ENCODE assay signal across 1 cellular context in genomic region chr2:113603467-113604084, GRCh38.
TF ChIP-seq lines count a peak whose summit lies in the region.
"Not testable (repeated sequence)": the region's sequence is repeated elsewhere in the genome, so short reads cannot be mapped to it uniquely, and the experiment has no call there.

No MANE protein-coding gene starts in this region.

TF ChIP-seq in HepG2, 621 proteins besides CTCF, POLR2A, EP300 and RAD21 (continued from another document and continues in another):
- peak; percentile 50; the same call in 1 of the 2 replicates for TF ChIP-seq PRDM15 (CRISPR knock-in tag; IDR thresholded peaks at IDR 0.05)
- TF ChIP-seq ZNF788 (CRISPR knock-in tag; IDR thresholded peaks at IDR 0.05; ENCODE audit: borderline replicate concordance): peak; percentile 6; the same call in 1 of the 2 replicates
- peak; percentile 30; the same call in 1 of the 2 replicates for TF ChIP-seq ZNF292 (CRISPR knock-in tag; IDR thresholded peaks at IDR 0.05; ENCODE audit: borderline replicate concordance, low read depth)
- TF ChIP-seq TMF1 (CRISPR knock-in tag; IDR thresholded peaks at IDR 0.05; ENCODE audit: low read depth): peak; percentile 92
- TF ChIP-seq ZBTB14 (CRISPR knock-in tag; IDR thresholded peaks at IDR 0.05): peak; percentile 65; the same call in 1 of the 2 replicates
- peak; percentile 96 for TF ChIP-seq RBFOX2 (IDR thresholded peaks at IDR 0.05; ENCODE audit: low read depth, low read length)
- peak; percentile 61; the same call in 1 of the 2 replicates for TF ChIP-seq TSC22D2 (CRISPR knock-in tag; IDR thresholded peaks at IDR 0.05; ENCODE audit: borderline replicate concordance)
- TF ChIP-seq TBX2 (CRISPR knock-in tag; IDR thresholded peaks at IDR 0.05; ENCODE audit: borderline replicate concordance): peak; percentile 74; the same call in 1 of the 2 replicates
- peak; percentile 67 for TF ChIP-seq SKI (IDR thresholded peaks at IDR 0.05; ENCODE audit: partially characterized antibody)
- TF ChIP-seq NONO (IDR thresholded peaks at IDR 0.05): not testable (repeated sequence)
- TF ChIP-seq NONO (CRISPR knock-in tag; conservative IDR thresholded peaks at IDR 0.05): peak; percentile 94
- TF ChIP-seq SP5 (CRISPR knock-in tag; IDR thresholded peaks at IDR 0.05; ENCODE audit: borderline replicate concordance, low read depth): peak; percentile 84
- peak; percentile 78 for TF ChIP-seq PHF20 (CRISPR knock-in tag; IDR thresholded peaks at IDR 0.05)
- TF ChIP-seq IKZF4 (CRISPR knock-in tag; IDR thresholded peaks at IDR 0.05; ENCODE audit: borderline replicate concordance, low read depth, not compliant biosample characterization): peak; percentile 51
- 0 out of 2 replicates have a peak, but pooled peaks have one; percentile 6 for TF ChIP-seq SALL2 (CRISPR knock-in tag; IDR thresholded peaks at IDR 0.05)
- peak; percentile 5; the same call in 1 of the 2 replicates for TF ChIP-seq ZNF580 (CRISPR knock-in tag; IDR thresholded peaks at IDR 0.05; ENCODE audit: borderline replicate concordance, low read depth)
- 0 out of 2 replicates have a peak, but pooled peaks have one; percentile 34 for TF ChIP-seq MIXL1 (CRISPR knock-in tag; IDR thresholded peaks at IDR 0.05)
- TF ChIP-seq ATF1 (CRISPR knock-in tag; IDR thresholded peaks at IDR 0.05): peak; percentile 77
- TF ChIP-seq POLR2G (IDR thresholded peaks at IDR 0.05; ENCODE audit: low read depth, low read length): peak; percentile 94
- 0 out of 2 replicates have a peak, but pooled peaks have one; percentile 37 for TF ChIP-seq ZXDC (CRISPR knock-in tag; IDR thresholded peaks at IDR 0.05)
- peak in 1 of 2 experiments; percentile 39; a peak in 1 of 4 replicates for TF ChIP-seq REST (IDR thresholded peaks at IDR 0.05; ENCODE audit: borderline replicate concordance in 1 of 2, low read depth in 1 of 2, low read length in 2 of 2)
- peak; percentile 86 for TF ChIP-seq POLR2AphosphoS5 (IDR thresholded peaks at IDR 0.05; ENCODE audit: low read depth, low read length)
- 0 out of 2 replicates have a peak, but pooled peaks have one; percentile 10 for TF ChIP-seq ZFP82 (CRISPR knock-in tag; IDR thresholded peaks at IDR 0.05; ENCODE audit: borderline replicate concordance)
- 0 out of 2 replicates have a peak, but pooled peaks have one; percentile 6 for TF ChIP-seq ZNF343 (CRISPR knock-in tag; IDR thresholded peaks at IDR 0.05)
- TF ChIP-seq FOXC1 (CRISPR knock-in tag; IDR thresholded peaks at IDR 0.05; ENCODE audit: borderline replicate concordance): peak; percentile 80; the same call in 1 of the 2 replicates
- 0 out of 2 replicates have a peak, but pooled peaks have one; percentile 25 for TF ChIP-seq ZNF841 (CRISPR knock-in tag; IDR thresholded peaks at IDR 0.05; ENCODE audit: borderline replicate concordance)
- 0 out of 2 replicates have a peak, but pooled peaks have one; percentile 46 for TF ChIP-seq ESRRA (CRISPR knock-in tag; IDR thresholded peaks at IDR 0.05; ENCODE audit: low read depth)
- peak; percentile 58; the same call in 1 of the 2 replicates for TF ChIP-seq MTF2 (CRISPR knock-in tag; IDR thresholded peaks at IDR 0.05; ENCODE audit: borderline replicate concordance)
- peak; percentile 55; the same call in 1 of the 2 replicates for TF ChIP-seq ZNF749 (CRISPR knock-in tag; IDR thresholded peaks at IDR 0.05; ENCODE audit: borderline replicate concordance)
- TF ChIP-seq GABPB1 (CRISPR knock-in tag; IDR thresholded peaks at IDR 0.05): peak; percentile 78
- TF ChIP-seq ZSCAN31 (CRISPR knock-in tag; IDR thresholded peaks at IDR 0.05; ENCODE audit: low read depth): peak; percentile 24; the same call in 1 of the 2 replicates
- TF ChIP-seq ARNT2 (CRISPR knock-in tag; IDR thresholded peaks at IDR 0.05; ENCODE audit: low read depth): peak; percentile 55
- peak; percentile 27; the same call in 1 of the 2 replicates for TF ChIP-seq ZBTB7B (CRISPR knock-in tag; IDR thresholded peaks at IDR 0.05)
- TF ChIP-seq ZNF430 (CRISPR knock-in tag; IDR thresholded peaks at IDR 0.05): peak; percentile 85; the same call in 1 of the 2 replicates
- TF ChIP-seq GATAD1 (CRISPR knock-in tag; IDR thresholded peaks at IDR 0.05): peak; percentile 90
- TF ChIP-seq ZNF329 (CRISPR knock-in tag; IDR thresholded peaks at IDR 0.05; ENCODE audit: low read depth): peak; percentile 78; the same call in 1 of the 2 replicates
- TF ChIP-seq ZNF510 (CRISPR knock-in tag; IDR thresholded peaks at IDR 0.05; ENCODE audit: low read depth): 0 out of 2 replicates have a peak, but pooled peaks have one; percentile 77
- TF ChIP-seq KLF12 (CRISPR knock-in tag; IDR thresholded peaks at IDR 0.05; ENCODE audit: borderline replicate concordance): 0 out of 2 replicates have a peak, but pooled peaks have one; percentile 28
- peak; percentile 93; the same call in 1 of the 2 replicates for TF ChIP-seq ZNF761 (CRISPR knock-in tag; conservative IDR thresholded peaks at IDR 0.05)
- peak; percentile 47 for TF ChIP-seq NR2C2 (CRISPR knock-in tag; IDR thresholded peaks at IDR 0.05; ENCODE audit: borderline replicate concordance)
- 0 out of 2 replicates have a peak, but pooled peaks have one; percentile 38 for TF ChIP-seq ZHX1 (CRISPR knock-in tag; IDR thresholded peaks at IDR 0.05; ENCODE audit: low read depth)
- 0 out of 2 replicates have a peak, but pooled peaks have one; percentile 11 for TF ChIP-seq ZNF879 (CRISPR knock-in tag; IDR thresholded peaks at IDR 0.05)
- peak; percentile 47 for TF ChIP-seq HDAC1 (CRISPR knock-in tag; IDR thresholded peaks at IDR 0.05)
- peak; percentile 22; the same call in 1 of the 2 replicates for TF ChIP-seq MTA1 (CRISPR knock-in tag; IDR thresholded peaks at IDR 0.05; ENCODE audit: borderline replicate concordance)
- TF ChIP-seq HNRNPLL (IDR thresholded peaks at IDR 0.05; ENCODE audit: low read depth, low read length, poor library complexity, severe bottlenecking): peak; percentile 94
- TF ChIP-seq NFKB2 (CRISPR knock-in tag; IDR thresholded peaks at IDR 0.05; ENCODE audit: borderline replicate concordance): peak; percentile 91; the same call in 1 of the 2 replicates
- TF ChIP-seq MYPOP (CRISPR knock-in tag; IDR thresholded peaks at IDR 0.05): peak; percentile 97
